ENCODE assay signal across 14 cellular contexts in genomic region chr4:168685136-168685535, GRCh38.
DNase-seq lines count a peak whose midpoint lies in the region; ATAC-seq and TF ChIP-seq lines count a peak whose summit lies in the region.
"Had no signal": no experiment of that assay in that cellular context is flagged by ENCODE, and none has a peak within 500 bp of the region (broad histone marks: within the 10 kb centered on the region; RNA-seq: fewer than 3 reads in every experiment).

No MANE protein-coding gene starts in this region.

- intact Hi-C loops in posterior cingulate gyrus (cut with DNase I) = no loop called here
- intact Hi-C loops in esophagus squamous epithelium (cut with DNase I) = no loop called here
- intact Hi-C loops in PC-3 (cut with micrococcal nuclease) = no loop called here

- no peak overlapping the region for H3K9ac ChIP-seq in PC-3 (ENCODE audit: low read length)

- H3K27ac Mint-ChIP-seq in stimulated activated memory B cell treated with anti-CD40 and anti-IgM and Interleukin-4, amounts not matched to agents 10 μg/mL and 1 μg/mL and 100 μg/mL, for 72 hours = no peak overlapping the region

- no peaks in the 10 kb centered on the region for H3K36me3 ChIP-seq in esophagus squamous epithelium
- H3K36me3 ChIP-seq in PC-3 (ENCODE audit: low read depth, low read length) = peaks cover 9% of the 10 kb centered on the region
- H3K36me3 ChIP-seq: gastroesophageal sphincter, lower lobe of right lung had no signal

- DNase-seq in NCI-H2171 treated with DMSO at 0.1 percent for 48 hours (lab: John Stamatoyannopoulos, UW) (peak; percentile 51), NCI-H2171 (lab: John Stamatoyannopoulos, UW) (no peak), posterior cingulate gyrus (no peak), esophagus squamous epithelium (lab: John Stamatoyannopoulos, UW) (no peak), PC-3 (no peak)
- DNase-seq: activated effector memory CD4-positive, alpha-beta T cell treated with Interleukin-2 at 50 U/mL for 16 hours; DMS79 treated with DMSO at 0.1 percent for 48 hours; lower lobe of right lung; right cardiac atrium had no signal

- H3K27me3 ChIP-seq in esophagus squamous epithelium (no peaks in the 10 kb centered on the region), PC-3 (ENCODE audit: low read length) (no peaks in the 10 kb centered on the region)
- H3K27me3 ChIP-seq: gastroesophageal sphincter had no signal

- H3K27ac ChIP-seq in esophagus squamous epithelium (no peak overlapping the region), PC-3 (ENCODE audit: low read length) (no peak overlapping the region)
- H3K27ac ChIP-seq: 22Rv1, gastroesophageal sphincter, lower lobe of right lung had no signal

- BruUV-seq in PC-3 (replicated peaks; lab: Mats Ljungman, UMichigan) = no TSS peak

- H3K4me1 ChIP-seq in esophagus squamous epithelium = no peaks in the 10 kb centered on the region
- peaks cover 21% of the 10 kb centered on the region for H3K4me1 ChIP-seq in PC-3 (ENCODE audit: insufficient read depth, low read length)
- H3K4me1 ChIP-seq: lower lobe of right lung had no signal

- H3K27me3 Mint-ChIP-seq in stimulated activated memory B cell treated with anti-CD40 and anti-IgM and Interleukin-4, amounts not matched to agents 10 μg/mL and 1 μg/mL and 100 μg/mL, for 72 hours = no peaks in the 10 kb centered on the region

- TF ChIP-seq CTCF in esophagus squamous epithelium (IDR thresholded peaks at IDR 0.05) (no peak), PC-3 (conservative IDR thresholded peaks at IDR 0.05; ENCODE audit: low read depth, low read length) (no peak)

- ATAC-seq in HG02798 (IDR thresholded peaks at IDR 0.05; ENCODE audit: poor library complexity, unreplicated experiment) (peak; percentile 74), HG03565 (IDR thresholded peaks at IDR 0.05; ENCODE audit: unreplicated experiment) (peak; percentile 86), PC-3 (no peak)
- peak; percentile 58 for ATAC-seq in stimulated activated memory B cell treated with anti-CD40 and anti-IgM and Interleukin-4, amounts not matched to agents 10 μg/mL and 1 μg/mL and 100 μg/mL, for 72 hours
- ATAC-seq: gastroesophageal sphincter, lower lobe of right lung, right cardiac atrium had no signal

- 68 to 69% methylated on average over 5 of the region's 5 CpGs for WGBS in esophagus squamous epithelium, 2 donors

- no peaks in the 10 kb centered on the region for H3F3A ChIP-seq in PC-3 (ENCODE audit: low read length, unreplicated experiment)

- H3K79me2 ChIP-seq in PC-3 (ENCODE audit: low read length) = no peaks in the 10 kb centered on the region

- TF ChIP-seq POLR2A in esophagus squamous epithelium (IDR thresholded peaks at IDR 0.05) = no peak

- H3K9me3 ChIP-seq in esophagus squamous epithelium (no peaks in the 10 kb centered on the region), PC-3 (ENCODE audit: low read length) (no peaks in the 10 kb centered on the region)
- H3K9me3 ChIP-seq: gastroesophageal sphincter, lower lobe of right lung had no signal

- no peaks in the 10 kb centered on the region for H3K9me2 ChIP-seq in PC-3 (replicated peaks; ENCODE audit: low read length)

- CTCF ChIA-PET in PC-3 (lab: Charles Lee) = no interaction called here

- no peaks in the 10 kb centered on the region for H3K4me1 Mint-ChIP-seq in stimulated activated memory B cell treated with anti-CD40 and anti-IgM and Interleukin-4, amounts not matched to agents 10 μg/mL and 1 μg/mL and 100 μg/mL, for 72 hours

- H3K4me3 Mint-ChIP-seq in stimulated activated memory B cell treated with anti-CD40 and anti-IgM and Interleukin-4, amounts not matched to agents 10 μg/mL and 1 μg/mL and 100 μg/mL, for 72 hours = no peak overlapping the region

- no peak overlapping the region for H3K4me3 ChIP-seq in esophagus squamous epithelium
- no peak overlapping the region for H3K4me3 ChIP-seq in PC-3 (ENCODE audit: low read length)
- H3K4me3 ChIP-seq: gastroesophageal sphincter, lower lobe of right lung had no signal

- POLR2A ChIA-PET in PC-3 (lab: Charles Lee; ENCODE audit: unreplicated experiment) = no interaction called here

- no peak overlapping the region for H2AFZ ChIP-seq in PC-3 (ENCODE audit: low read length)

- H4K20me1 ChIP-seq in PC-3 (ENCODE audit: low read length) = no peaks in the 10 kb centered on the region

- H3K9me3 Mint-ChIP-seq in stimulated activated memory B cell treated with anti-CD40 and anti-IgM and Interleukin-4, amounts not matched to agents 10 μg/mL and 1 μg/mL and 100 μg/mL, for 72 hours = peaks cover 2% of the 10 kb centered on the region

- H3K36me3 Mint-ChIP-seq in stimulated activated memory B cell treated with anti-CD40 and anti-IgM and Interleukin-4, amounts not matched to agents 10 μg/mL and 1 μg/mL and 100 μg/mL, for 72 hours = no peaks in the 10 kb centered on the region

- no peak overlapping the region for H3K4me2 ChIP-seq in PC-3 (ENCODE audit: low read length)
